Comparison of ENCODE assay signal across 1 cellular context in the genomic region with DNA sequence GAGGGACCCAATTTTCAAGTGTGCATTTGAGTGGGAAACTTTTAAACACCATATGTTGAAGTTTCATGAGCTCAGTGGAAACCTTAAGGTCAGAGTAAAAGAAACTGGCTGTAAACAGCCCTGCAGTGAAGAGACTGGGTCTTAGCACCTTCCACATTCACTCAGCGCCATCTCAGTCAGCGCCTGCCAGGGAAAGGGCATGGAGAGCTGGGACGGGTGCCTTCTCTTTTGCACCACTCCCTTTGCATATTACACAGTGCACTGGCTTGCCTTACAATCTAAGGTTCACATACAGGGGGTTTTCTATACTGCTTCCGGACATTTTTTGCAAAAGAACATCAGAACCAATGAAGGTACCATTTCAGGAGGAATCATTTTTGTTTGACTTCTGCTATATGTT.
A peak's percentile ranks its signal among the peaks of the same experiment; 100 is the strongest.
TF ChIP-seq lines count a peak whose summit lies in the region.

No MANE protein-coding gene starts in this region.

TF ChIP-seq in HepG2, 621 proteins besides CTCF, POLR2A, EP300 and RAD21:
- TF ChIP-seq BORCS8-MEF2B (CRISPR knock-in tag; IDR thresholded peaks at IDR 0.05) (no peak), ELF4 (CRISPR knock-in tag; IDR thresholded peaks at IDR 0.05; ENCODE audit: borderline replicate concordance) (no peak), NFATC3 (CRISPR knock-in tag; IDR thresholded peaks at IDR 0.05) (no peak), ZNF83 (CRISPR knock-in tag; IDR thresholded peaks at IDR 0.05; ENCODE audit: borderline replicate concordance) (no peak), CENPT (CRISPR knock-in tag; IDR thresholded peaks at IDR 0.05; ENCODE audit: low read depth) (no peak), MXD4 (CRISPR knock-in tag; IDR thresholded peaks at IDR 0.05) (no peak), ZBTB1 (CRISPR knock-in tag; IDR thresholded peaks at IDR 0.05; ENCODE audit: borderline replicate concordance) (no peak), BRD4 (CRISPR knock-in tag; IDR thresholded peaks at IDR 0.05) (no peak), PLRG1 (conservative IDR thresholded peaks at IDR 0.05) (no peak), HNRNPLL (IDR thresholded peaks at IDR 0.05; ENCODE audit: low read depth, low read length, poor library complexity, severe bottlenecking) (no peak), ZNF441 (CRISPR knock-in tag; IDR thresholded peaks at IDR 0.05; ENCODE audit: borderline replicate concordance) (no peak), ZC3H4 (CRISPR knock-in tag; IDR thresholded peaks at IDR 0.05; ENCODE audit: borderline replicate concordance) (no peak), PRPF4 (IDR thresholded peaks at IDR 0.05; ENCODE audit: low read depth, low read length, poor library complexity, severe bottlenecking) (no peak), POGZ (CRISPR knock-in tag; IDR thresholded peaks at IDR 0.05) (no peak), CBX5 (CRISPR knock-in tag; IDR thresholded peaks at IDR 0.05; ENCODE audit: borderline replicate concordance) (no peak), KLF13 (CRISPR knock-in tag; IDR thresholded peaks at IDR 0.05) (no peak), ZNF251 (CRISPR knock-in tag; IDR thresholded peaks at IDR 0.05) (no peak), KLF15 (CRISPR knock-in tag; IDR thresholded peaks at IDR 0.05; ENCODE audit: borderline replicate concordance) (no peak), RBFOX2 (IDR thresholded peaks at IDR 0.05; ENCODE audit: low read depth, low read length) (0 out of 2 replicates have a peak, but pooled peaks have one; percentile 14), FOXM1 (CRISPR knock-in tag; IDR thresholded peaks at IDR 0.05) (no peak), RFX3 (CRISPR knock-in tag; IDR thresholded peaks at IDR 0.05) (no peak), ZNF317 (CRISPR knock-in tag; IDR thresholded peaks at IDR 0.05) (no peak), AGO2 (optimal IDR thresholded peaks at IDR 0.05; ENCODE audit: low read depth, low read length) (peak; percentile 8), ZSCAN9 (CRISPR knock-in tag; IDR thresholded peaks at IDR 0.05; ENCODE audit: borderline replicate concordance) (no peak), RBM22 (optimal IDR thresholded peaks at IDR 0.05; ENCODE audit: low read length) (peak; percentile 85), ZNF7 (CRISPR knock-in tag; IDR thresholded peaks at IDR 0.05) (no peak), MAFK (conservative IDR thresholded peaks at IDR 0.05 in 1 of 2, IDR thresholded peaks at IDR 0.05 in 1 of 2; ENCODE audit: low read length in 2 of 2) (no peak), TARDBP (CRISPR knock-in tag; IDR thresholded peaks at IDR 0.05) (no peak), POLR2AphosphoS5 (IDR thresholded peaks at IDR 0.05; ENCODE audit: low read depth, low read length) (0 out of 2 replicates have a peak, but pooled peaks have one; percentile 1), GATA4 (IDR thresholded peaks at IDR 0.05; ENCODE audit: borderline replicate concordance, low read depth) (no peak)
- TF ChIP-seq, protein P1, sequence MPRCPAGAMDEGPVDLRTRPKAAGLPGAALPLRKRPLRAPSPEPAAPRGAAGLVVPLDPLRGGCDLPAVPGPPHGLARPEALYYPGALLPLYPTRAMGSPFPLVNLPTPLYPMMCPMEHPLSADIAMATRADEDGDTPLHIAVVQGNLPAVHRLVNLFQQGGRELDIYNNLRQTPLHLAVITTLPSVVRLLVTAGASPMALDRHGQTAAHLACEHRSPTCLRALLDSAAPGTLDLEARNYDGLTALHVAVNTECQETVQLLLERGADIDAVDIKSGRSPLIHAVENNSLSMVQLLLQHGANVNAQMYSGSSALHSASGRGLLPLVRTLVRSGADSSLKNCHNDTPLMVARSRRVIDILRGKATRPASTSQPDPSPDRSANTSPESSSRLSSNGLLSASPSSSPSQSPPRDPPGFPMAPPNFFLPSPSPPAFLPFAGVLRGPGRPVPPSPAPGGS (CRISPR knock-in tag; IDR thresholded peaks at IDR 0.05) = no peak
- TF ChIP-seq, protein P2, sequence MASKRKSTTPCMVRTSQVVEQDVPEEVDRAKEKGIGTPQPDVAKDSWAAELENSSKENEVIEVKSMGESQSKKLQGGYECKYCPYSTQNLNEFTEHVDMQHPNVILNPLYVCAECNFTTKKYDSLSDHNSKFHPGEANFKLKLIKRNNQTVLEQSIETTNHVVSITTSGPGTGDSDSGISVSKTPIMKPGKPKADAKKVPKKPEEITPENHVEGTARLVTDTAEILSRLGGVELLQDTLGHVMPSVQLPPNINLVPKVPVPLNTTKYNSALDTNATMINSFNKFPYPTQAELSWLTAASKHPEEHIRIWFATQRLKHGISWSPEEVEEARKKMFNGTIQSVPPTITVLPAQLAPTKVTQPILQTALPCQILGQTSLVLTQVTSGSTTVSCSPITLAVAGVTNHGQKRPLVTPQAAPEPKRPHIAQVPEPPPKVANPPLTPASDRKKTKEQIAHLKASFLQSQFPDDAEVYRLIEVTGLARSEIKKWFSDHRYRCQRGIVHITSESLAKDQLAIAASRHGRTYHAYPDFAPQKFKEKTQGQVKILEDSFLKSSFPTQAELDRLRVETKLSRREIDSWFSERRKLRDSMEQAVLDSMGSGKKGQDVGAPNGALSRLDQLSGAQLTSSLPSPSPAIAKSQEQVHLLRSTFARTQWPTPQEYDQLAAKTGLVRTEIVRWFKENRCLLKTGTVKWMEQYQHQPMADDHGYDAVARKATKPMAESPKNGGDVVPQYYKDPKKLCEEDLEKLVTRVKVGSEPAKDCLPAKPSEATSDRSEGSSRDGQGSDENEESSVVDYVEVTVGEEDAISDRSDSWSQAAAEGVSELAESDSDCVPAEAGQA (IDR thresholded peaks at IDR 0.05; ENCODE audit: low read depth) = no peak
- TF ChIP-seq, protein P2 (CRISPR knock-in tag; IDR thresholded peaks at IDR 0.05; ENCODE audit: borderline replicate concordance) = no peak
- TF ChIP-seq, protein P3, sequence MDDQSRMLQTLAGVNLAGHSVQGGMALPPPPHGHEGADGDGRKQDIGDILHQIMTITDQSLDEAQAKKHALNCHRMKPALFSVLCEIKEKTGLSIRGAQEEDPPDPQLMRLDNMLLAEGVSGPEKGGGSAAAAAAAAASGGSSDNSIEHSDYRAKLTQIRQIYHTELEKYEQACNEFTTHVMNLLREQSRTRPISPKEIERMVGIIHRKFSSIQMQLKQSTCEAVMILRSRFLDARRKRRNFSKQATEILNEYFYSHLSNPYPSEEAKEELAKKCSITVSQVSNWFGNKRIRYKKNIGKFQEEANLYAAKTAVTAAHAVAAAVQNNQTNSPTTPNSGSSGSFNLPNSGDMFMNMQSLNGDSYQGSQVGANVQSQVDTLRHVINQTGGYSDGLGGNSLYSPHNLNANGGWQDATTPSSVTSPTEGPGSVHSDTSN (CRISPR knock-in tag; IDR thresholded peaks at IDR 0.05; ENCODE audit: borderline replicate concordance) = no peak
- TF ChIP-seq, protein P4, sequence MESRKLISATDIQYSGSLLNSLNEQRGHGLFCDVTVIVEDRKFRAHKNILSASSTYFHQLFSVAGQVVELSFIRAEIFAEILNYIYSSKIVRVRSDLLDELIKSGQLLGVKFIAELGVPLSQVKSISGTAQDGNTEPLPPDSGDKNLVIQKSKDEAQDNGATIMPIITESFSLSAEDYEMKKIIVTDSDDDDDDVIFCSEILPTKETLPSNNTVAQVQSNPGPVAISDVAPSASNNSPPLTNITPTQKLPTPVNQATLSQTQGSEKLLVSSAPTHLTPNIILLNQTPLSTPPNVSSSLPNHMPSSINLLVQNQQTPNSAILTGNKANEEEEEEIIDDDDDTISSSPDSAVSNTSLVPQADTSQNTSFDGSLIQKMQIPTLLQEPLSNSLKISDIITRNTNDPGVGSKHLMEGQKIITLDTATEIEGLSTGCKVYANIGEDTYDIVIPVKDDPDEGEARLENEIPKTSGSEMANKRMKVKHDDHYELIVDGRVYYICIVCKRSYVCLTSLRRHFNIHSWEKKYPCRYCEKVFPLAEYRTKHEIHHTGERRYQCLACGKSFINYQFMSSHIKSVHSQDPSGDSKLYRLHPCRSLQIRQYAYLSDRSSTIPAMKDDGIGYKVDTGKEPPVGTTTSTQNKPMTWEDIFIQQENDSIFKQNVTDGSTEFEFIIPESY (CRISPR knock-in tag; IDR thresholded peaks at IDR 0.05) = peak; percentile 19; the same call in 1 of the 2 replicates
- TF ChIP-seq, protein P5, sequence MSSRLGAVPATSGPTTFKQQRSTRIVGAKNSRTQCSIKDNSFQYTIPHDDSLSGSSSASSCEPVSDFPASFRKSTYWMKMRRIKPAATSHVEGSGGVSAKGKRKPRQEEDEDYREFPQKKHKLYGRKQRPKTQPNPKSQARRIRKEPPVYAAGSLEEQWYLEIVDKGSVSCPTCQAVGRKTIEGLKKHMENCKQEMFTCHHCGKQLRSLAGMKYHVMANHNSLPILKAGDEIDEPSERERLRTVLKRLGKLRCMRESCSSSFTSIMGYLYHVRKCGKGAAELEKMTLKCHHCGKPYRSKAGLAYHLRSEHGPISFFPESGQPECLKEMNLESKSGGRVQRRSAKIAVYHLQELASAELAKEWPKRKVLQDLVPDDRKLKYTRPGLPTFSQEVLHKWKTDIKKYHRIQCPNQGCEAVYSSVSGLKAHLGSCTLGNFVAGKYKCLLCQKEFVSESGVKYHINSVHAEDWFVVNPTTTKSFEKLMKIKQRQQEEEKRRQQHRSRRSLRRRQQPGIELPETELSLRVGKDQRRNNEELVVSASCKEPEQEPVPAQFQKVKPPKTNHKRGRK (CRISPR knock-in tag; IDR thresholded peaks at IDR 0.05) = no peak
- TF ChIP-seq, protein P6, sequence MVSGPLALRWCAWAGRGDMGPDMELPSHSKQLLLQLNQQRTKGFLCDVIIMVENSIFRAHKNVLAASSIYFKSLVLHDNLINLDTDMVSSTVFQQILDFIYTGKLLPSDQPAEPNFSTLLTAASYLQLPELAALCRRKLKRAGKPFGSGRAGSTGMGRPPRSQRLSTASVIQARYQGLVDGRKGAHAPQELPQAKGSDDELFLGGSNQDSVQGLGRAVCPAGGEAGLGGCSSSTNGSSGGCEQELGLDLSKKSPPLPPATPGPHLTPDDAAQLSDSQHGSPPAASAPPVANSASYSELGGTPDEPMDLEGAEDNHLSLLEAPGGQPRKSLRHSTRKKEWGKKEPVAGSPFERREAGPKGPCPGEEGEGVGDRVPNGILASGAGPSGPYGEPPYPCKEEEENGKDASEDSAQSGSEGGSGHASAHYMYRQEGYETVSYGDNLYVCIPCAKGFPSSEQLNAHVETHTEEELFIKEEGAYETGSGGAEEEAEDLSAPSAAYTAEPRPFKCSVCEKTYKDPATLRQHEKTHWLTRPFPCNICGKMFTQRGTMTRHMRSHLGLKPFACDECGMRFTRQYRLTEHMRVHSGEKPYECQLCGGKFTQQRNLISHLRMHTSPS (CRISPR knock-in tag; IDR thresholded peaks at IDR 0.05; ENCODE audit: low read depth) = no peak
- TF ChIP-seq, protein P7, sequence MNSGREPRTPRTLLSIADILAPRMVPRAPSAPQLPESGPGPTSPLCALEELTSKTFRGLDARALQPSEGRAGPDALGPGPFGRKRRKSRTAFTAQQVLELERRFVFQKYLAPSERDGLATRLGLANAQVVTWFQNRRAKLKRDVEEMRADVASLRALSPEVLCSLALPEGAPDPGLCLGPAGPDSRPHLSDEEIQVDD (CRISPR knock-in tag; IDR thresholded peaks at IDR 0.05; ENCODE audit: borderline replicate concordance) = no peak
